ENCODE assay signal across 14 cellular contexts in genomic region chr4:102717448-102718092, GRCh38. TPM values are rescaled to one million over a fixed set of nuclear protein-coding genes. Genes with fewer than 3 reads are reported as not detected.
DNase-seq lines count a peak whose midpoint lies in the region; ATAC-seq, FAIRE-seq and TF ChIP-seq lines count a peak whose summit lies in the region.
"Had no signal": no experiment of that assay in that cellular context is flagged by ENCODE, and none has a peak within 500 bp of the region (broad histone marks: within the 10 kb centered on the region; RNA-seq: fewer than 3 reads in every experiment).

No MANE protein-coding gene starts in this region.

- peaks cover 4% of the 10 kb centered on the region for H3K4me1 ChIP-seq in hepatocyte (ENCODE audit: insufficient read depth)
- H3K4me1 ChIP-seq in small intestine (ENCODE audit: control insufficient read depth in 2 of 2, insufficient read depth in 1 of 2, low read depth in 1 of 2, low read length in 1 of 2), result no peaks in the 10 kb centered on the region
- H3K4me1 ChIP-seq: pancreas, Peyer's patch had no signal

- no peaks in the 10 kb centered on the region for H3K9me3 ChIP-seq in hepatocyte (ENCODE audit: low read depth)
- no peaks in the 10 kb centered on the region for H3K9me3 ChIP-seq in small intestine (ENCODE audit: control insufficient read depth, low read depth)
- H3K9me3 ChIP-seq: pancreas, Peyer's patch had no signal

- H3K79me2 ChIP-seq in hepatocyte, result no peaks in the 10 kb centered on the region

- H3K27ac ChIP-seq in hepatocyte (peak overlapping the region; percentile 76), small intestine (ENCODE audit: low read depth in 1 of 2, low read length in 1 of 2) (no peak overlapping the region), coronary artery (no peak overlapping the region)
- H3K27ac ChIP-seq: HL-60, pancreas, Peyer's patch had no signal

- no peaks in the 10 kb centered on the region for H3K9me2 ChIP-seq in hepatocyte (replicated peaks; ENCODE audit: insufficient read depth)

- H3K27me3 ChIP-seq in hepatocyte (no peaks in the 10 kb centered on the region), small intestine (ENCODE audit: control insufficient read depth in 2 of 2, insufficient read depth in 2 of 2, low read length in 2 of 2) (no peaks in the 10 kb centered on the region)
- H3K27me3 ChIP-seq: pancreas, Peyer's patch had no signal

- no peaks in the 10 kb centered on the region for H3K36me3 ChIP-seq in hepatocyte (replicated peaks; ENCODE audit: insufficient read depth, low read depth)
- peaks cover 0 to 2% of the 10 kb centered on the region in 2 donors for H3K36me3 ChIP-seq in small intestine (ENCODE audit: control insufficient read depth in 2 of 2, insufficient read depth in 2 of 2, low read length in 2 of 2)
- H3K36me3 ChIP-seq: pancreas had no signal

- WGBS in hepatocyte (ENCODE audit: low lambda C conversion rate, missing lambda C conversion rate), result 38% methylated on average over 1 of the region's 1 CpG
- WGBS in small intestine, 3 donors, result 30 to 62% (median 48%) methylated on average over 1 of the region's 1 CpG

- peak; percentile 20 for DNase-seq in LoVo (ENCODE audit: low spot score)
- DNase-seq in hepatocyte (ENCODE audit: low spot score), result peak; percentile 35
- peak; percentile 71 for DNase-seq in small intestine
- no peak for DNase-seq in coronary artery (ENCODE audit: low spot score)
- no peak for DNase-seq in NCI-H2107 (lab: John Stamatoyannopoulos, UW)
- no peak for DNase-seq in NCI-H526 treated with DMSO at 0.1 percent for 48 hours (lab: John Stamatoyannopoulos, UW)
- DNase-seq in effector CD8-positive, alpha-beta T cell (lab: John Stamatoyannopoulos, UW), result no peak
- DNase-seq: dermis blood vessel endothelial cell; NCI-H510A; pancreas; stimulated activated CD4-positive, alpha-beta T cell treated with anti-CD3 and anti-CD28 coated beads, Interleukin-4, amount 100 ng/mL, for 1 hour had no signal

- peak; percentile 70 for ATAC-seq in GM18909 (IDR thresholded peaks at IDR 0.05; ENCODE audit: poor library complexity, unreplicated experiment)

- no peak overlapping the region for H3K4me2 ChIP-seq in hepatocyte

- no peak for FAIRE-seq in small intestine (lab: Jason Lieb, UNC)
- FAIRE-seq: pancreas had no signal

- H3K4me3 ChIP-seq in hepatocyte (no peak overlapping the region), small intestine (ENCODE audit: low read depth in 1 of 2, low read length in 2 of 2) (no peak overlapping the region), coronary artery (no peak overlapping the region)
- H3K4me3 ChIP-seq: pancreas, Peyer's patch had no signal

- H4K20me1 ChIP-seq in hepatocyte (ENCODE audit: insufficient read depth, poor library complexity, severe bottlenecking), result no peaks in the 10 kb centered on the region

- H2AFZ ChIP-seq in hepatocyte, result no peak overlapping the region

- no peak for TF ChIP-seq CTCF in hepatocyte (IDR thresholded peaks at IDR 0.05; ENCODE audit: poor library complexity)
- TF ChIP-seq CTCF in coronary artery (IDR thresholded peaks at IDR 0.05), result no peak

RNA-seq across cellular contexts. Expression of gene MANBA, which starts 43.2 kb away (rescaled TPM):
- total RNA-seq in hepatocyte, result 91.4 and 98.1 TPM in 2 replicates
- polyA plus RNA-seq in hepatocyte (37.5 and 52.0 TPM in 2 replicates), small intestine (10 to 100 TPM in 1 of 3 donors, 1 to 10 TPM in 2; 4.7 to 11.7 (median 4.9) TPM)

Comparison
In these comparisons a context has a peak if more than half of its experiments do, and no peak if none do; other contexts are left out.
1. DNase-seq: peak in LoVo (single experiment), hepatocyte (single experiment) and small intestine (single experiment); none in coronary artery (single experiment), NCI-H2107 (single experiment), NCI-H526 treated with DMSO at 0.1 percent for 48 hours (single experiment) and effector CD8-positive, alpha-beta T cell (single experiment).